26 cellular contexts compared by ENCODE assay signal in the genomic region with DNA sequence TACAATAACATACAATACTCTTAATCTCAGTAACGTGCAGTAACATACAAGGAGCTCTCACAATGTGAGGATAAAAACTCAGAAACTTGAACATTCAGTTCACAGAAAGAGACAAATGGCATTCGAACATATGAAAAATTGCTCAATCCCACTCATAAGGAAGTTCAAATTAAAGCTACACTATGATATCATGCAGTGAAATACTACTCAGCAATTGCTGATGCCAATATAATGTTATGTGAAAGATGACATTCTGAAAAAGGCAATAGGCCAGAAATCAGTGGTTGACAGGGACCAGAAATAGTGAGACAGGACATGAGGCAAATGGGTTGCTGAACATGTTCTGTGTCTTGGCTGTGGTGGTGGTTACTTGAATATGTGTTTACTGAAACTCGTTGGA. TPM values are rescaled to one million over a fixed set of nuclear protein-coding genes. Genes with fewer than 3 reads are reported as not detected.
A peak's percentile ranks its signal among the peaks of the same experiment; 100 is the strongest.
DNase-seq lines count a peak whose midpoint lies in the region; ATAC-seq, FAIRE-seq and TF ChIP-seq lines count a peak whose summit lies in the region.
"Had no signal": no experiment of that assay in that cellular context is flagged by ENCODE, and none has a peak within 500 bp of the region (broad histone marks: within the 10 kb centered on the region; RNA-seq: fewer than 3 reads in every experiment).

No MANE protein-coding gene starts in this region.

- no peaks in the 10 kb centered on the region for H4K20me1 ChIP-seq in IMR-90 (ENCODE audit: insufficient read depth, low read length)
- H4K20me1 ChIP-seq in endothelial cell of umbilical vein (replicated peaks; ENCODE audit: control insufficient read depth, extremely low read depth, insufficient read depth, low read length) = no peaks in the 10 kb centered on the region
- H4K20me1 ChIP-seq: BLaER1 treated with 17β-estradiol and CSF1 and Interleukin-3, amounts not matched to agents 10 nM and 100 nM had no signal

- no peak overlapping the region for H3K4me3 Mint-ChIP-seq in nephron progenitor cell
- H3K4me3 Mint-ChIP-seq: activated CD4-positive, alpha-beta memory T cell treated with anti-CD3 and anti-CD28 coated beads for 36 hours; dendritic cell treated with granulocyte-macrophage colony-stimulating factor and Interleukin-4, amounts not matched to agents 40 ng/mL and 50 ng/mL, for 4 days; stimulated activated naive CD8-positive, alpha-beta T cell treated with anti-CD3 and anti-CD28 coated beads, Interleukin-15, amount 100 ng/mL, for 72 hours had no signal

- no peak overlapping the region for H4K5ac ChIP-seq in IMR-90 (ENCODE audit: low read depth, low read length)

- H3K27me3 Mint-ChIP-seq in nephron progenitor cell (ENCODE audit: low read depth, poor library complexity) = no peaks in the 10 kb centered on the region
- H3K27me3 Mint-ChIP-seq: activated CD4-positive, alpha-beta memory T cell treated with anti-CD3 and anti-CD28 coated beads for 36 hours; dendritic cell treated with granulocyte-macrophage colony-stimulating factor and Interleukin-4, amounts not matched to agents 40 ng/mL and 50 ng/mL, for 4 days; stimulated activated naive CD8-positive, alpha-beta T cell treated with anti-CD3 and anti-CD28 coated beads, Interleukin-15, amount 100 ng/mL, for 72 hours had no signal

- in situ Hi-C loops in IMR-90 (cut with MboI; ENCODE audit: low sequenced_read_pairs) = no loop called here

- peaks cover 25% of the 10 kb centered on the region for H3K36me3 Mint-ChIP-seq in nephron progenitor cell (ENCODE audit: low read depth)

- H3K27me3 ChIP-seq in A673 (replicated peaks; ENCODE audit: insufficient read depth, low read depth, low read length, poor library complexity) (no peaks in the 10 kb centered on the region), IMR-90 (ENCODE audit: control insufficient read depth, insufficient read depth, low read length) (no peaks in the 10 kb centered on the region), endothelial cell of umbilical vein (ENCODE audit: control insufficient read depth in 2 of 2, insufficient read depth in 2 of 2, low read length in 2 of 2) (no peaks in the 10 kb centered on the region)
- H3K27me3 ChIP-seq: BLaER1 treated with 17β-estradiol and CSF1 and Interleukin-3, amounts not matched to agents 10 nM and 100 nM; brain microvascular endothelial cell; tibial nerve had no signal

- no peak overlapping the region for H2AK5ac ChIP-seq in IMR-90 (ENCODE audit: low read depth, low read length)

- dilution Hi-C loops in IMR-90 (cut with HindIII; ENCODE audit: low sequenced_read_pairs, unreplicated experiment) = no loop called here
- dilution Hi-C loops in endothelial cell of umbilical vein (cut with MboI; ENCODE audit: extremely low pct_ligation_motif_present, low sequenced_read_pairs) = no loop called here

- DNase-seq in A673 (ENCODE audit: low spot score) (peak; percentile 19), IMR-90 (no peak), endothelial cell of umbilical vein (ENCODE audit: low read depth, low spot score) (peak; percentile 3), lung microvascular endothelial cell (ENCODE audit: low read depth in 2 of 2) (peak; percentile 7 to 23), frontal cortex (ENCODE audit: low spot score in 2 of 2) (no peak), nephron progenitor cell (no peak), GDM1 (lab: John Stamatoyannopoulos, UW) (no peak)
- DNase-seq: ACHN; activated CD4-positive, alpha-beta memory T cell treated with anti-CD3 and anti-CD28 coated beads for 36 hours; activated CD4-positive, CD25-positive, alpha-beta regulatory T cell; activated effector memory CD4-positive, alpha-beta T cell treated with Interleukin-2 at 50 U/mL for 16 hours; mammary epithelial cell; NCI-H1417 treated with DMSO at 0.1 percent for 48 hours; small intestine; stimulated activated CD4-positive, alpha-beta T cell treated with anti-CD3 and anti-CD28 coated beads, Interleukin-4, amount 100 ng/mL, for 24 hours; stimulated activated naive CD8-positive, alpha-beta T cell treated with anti-CD3 and anti-CD28 coated beads, Interleukin-15, amount 100 ng/mL, for 72 hours; T1000 had no signal

- H3K27ac Mint-ChIP-seq in nephron progenitor cell = no peak overlapping the region
- H3K27ac Mint-ChIP-seq: activated CD4-positive, alpha-beta memory T cell treated with anti-CD3 and anti-CD28 coated beads for 36 hours; dendritic cell treated with granulocyte-macrophage colony-stimulating factor and Interleukin-4, amounts not matched to agents 40 ng/mL and 50 ng/mL, for 4 days; stimulated activated naive CD8-positive, alpha-beta T cell treated with anti-CD3 and anti-CD28 coated beads, Interleukin-15, amount 100 ng/mL, for 72 hours had no signal

- no peak overlapping the region for H2BK20ac ChIP-seq in IMR-90 (ENCODE audit: low read depth, low read length)

- peaks cover 20% of the 10 kb centered on the region for H3K9me3 Mint-ChIP-seq in nephron progenitor cell
- H3K9me3 Mint-ChIP-seq: activated CD4-positive, alpha-beta memory T cell treated with anti-CD3 and anti-CD28 coated beads for 36 hours; dendritic cell treated with granulocyte-macrophage colony-stimulating factor and Interleukin-4, amounts not matched to agents 40 ng/mL and 50 ng/mL, for 4 days; stimulated activated naive CD8-positive, alpha-beta T cell treated with anti-CD3 and anti-CD28 coated beads, Interleukin-15, amount 100 ng/mL, for 72 hours had no signal

- H4K8ac ChIP-seq in IMR-90 (ENCODE audit: low read depth in 2 of 2, low read length in 2 of 2) = no peak overlapping the region

- peaks cover 5% of the 10 kb centered on the region for H3K9me3 ChIP-seq in A673 (ENCODE audit: low read depth, low read length, poor library complexity, severe bottlenecking)
- H3K9me3 ChIP-seq in IMR-90 (ENCODE audit: control insufficient read depth, insufficient read depth, low read length) = no peaks in the 10 kb centered on the region
- H3K9me3 ChIP-seq in endothelial cell of umbilical vein (replicated peaks; ENCODE audit: control insufficient read depth, insufficient read depth, low read length) = no peaks in the 10 kb centered on the region

- BruUV-seq in A673 (replicated peaks; lab: Mats Ljungman, UMichigan) = no TSS peak
- no TSS peak for BruUV-seq in IMR-90 (replicated peaks; lab: Mats Ljungman, UMichigan)
- BruUV-seq in endothelial cell of umbilical vein (replicated peaks; lab: Mats Ljungman, UMichigan) = no TSS peak

- peaks cover 13% of the 10 kb centered on the region for H3K4me1 ChIP-seq in A673 (ENCODE audit: insufficient read depth, low read length, poor library complexity, severe bottlenecking)
- H3K4me1 ChIP-seq in IMR-90 (ENCODE audit: control insufficient read depth, insufficient read depth, low read length) = peaks cover 3% of the 10 kb centered on the region
- peaks cover 5% of the 10 kb centered on the region for H3K4me1 ChIP-seq in endothelial cell of umbilical vein (ENCODE audit: control insufficient read depth, extremely low read depth, insufficient read depth, low read length)

- intact Hi-C loops in A673 (cut with micrococcal nuclease; ENCODE audit: unreplicated experiment) = no loop called here
- intact Hi-C loops in IMR-90 (cut with micrococcal nuclease) = no loop called here
- intact Hi-C loops in endothelial cell of umbilical vein (cut with micrococcal nuclease) = no loop called here

- no peak overlapping the region for H3K23ac ChIP-seq in IMR-90 (ENCODE audit: low read depth, low read length)

- no peak overlapping the region for H3K4ac ChIP-seq in IMR-90 (ENCODE audit: low read depth, low read length)

- CTCF ChIA-PET in A673 (lab: Charles Lee) = interaction anchor here (0.6 kb wide), 1 partner anchor 1202 kb away, joined by 3 read pairs; no protein-coding TSS in a partner anchor
- CTCF ChIA-PET in IMR-90 (lab: Yijun Ruan, JAX) = no interaction called here
- CTCF ChIA-PET in endothelial cell of umbilical vein (lab: Charles Lee) = interaction anchor here (1.3 kb wide), 1 partner anchor 66 kb away, joined by 4 read pairs; no protein-coding TSS in a partner anchor

- H3K4me2 ChIP-seq in IMR-90 (ENCODE audit: low read depth, low read length) = no peak overlapping the region
- H3K4me2 ChIP-seq in endothelial cell of umbilical vein (ENCODE audit: insufficient read depth, low read length) = no peak overlapping the region

- ATAC-seq in IMR-90 (ENCODE audit: low read depth) = no peak
- no peak for ATAC-seq in HG03378 (IDR thresholded peaks at IDR 0.05; ENCODE audit: unreplicated experiment)
- ATAC-seq: stimulated activated naive CD8-positive, alpha-beta T cell treated with anti-CD3 and anti-CD28 coated beads, Interleukin-15, amount 100 ng/mL, for 72 hours had no signal

- no peak overlapping the region for H2BK120ac ChIP-seq in IMR-90 (ENCODE audit: low read depth, low read length)

- H2BK5ac ChIP-seq in IMR-90 (ENCODE audit: low read depth, low read length, poor library complexity, severe bottlenecking) = no peak overlapping the region

- H3K36me3 ChIP-seq in A673 (ENCODE audit: insufficient read depth, low read length, poor library complexity, severe bottlenecking) (no peaks in the 10 kb centered on the region), IMR-90 (ENCODE audit: control insufficient read depth, insufficient read depth, low read length) (no peaks in the 10 kb centered on the region), endothelial cell of umbilical vein (ENCODE audit: control insufficient read depth in 2 of 2, extremely low read depth in 1 of 2, insufficient read depth in 2 of 2, low read length in 2 of 2) (no peaks in the 10 kb centered on the region)
- H3K36me3 ChIP-seq: BLaER1 treated with 17β-estradiol and CSF1 and Interleukin-3, amounts not matched to agents 10 nM and 100 nM; brain microvascular endothelial cell; tibial nerve had no signal

- no peaks in the 10 kb centered on the region for H3K4me1 Mint-ChIP-seq in nephron progenitor cell
- H3K4me1 Mint-ChIP-seq: stimulated activated naive CD8-positive, alpha-beta T cell treated with anti-CD3 and anti-CD28 coated beads, Interleukin-15, amount 100 ng/mL, for 72 hours had no signal

- POLR2A ChIA-PET in A673 (lab: Charles Lee; ENCODE audit: low non-redundant PET) (no interaction called here), IMR-90 (lab: Charles Lee; ENCODE audit: unreplicated experiment) (no interaction called here), endothelial cell of umbilical vein (lab: Charles Lee) (no interaction called here)

- H3K9ac ChIP-seq in IMR-90 (ENCODE audit: low read depth, low read length) (no peak overlapping the region), endothelial cell of umbilical vein (replicated peaks; ENCODE audit: extremely low read depth, insufficient read depth, low read length) (no peak overlapping the region)
- H3K9ac ChIP-seq: BLaER1 treated with 17β-estradiol and CSF1 and Interleukin-3, amounts not matched to agents 10 nM and 100 nM had no signal

- no peak overlapping the region for H2AK9ac ChIP-seq in IMR-90 (replicated peaks; ENCODE audit: low read depth, low read length, poor library complexity)

- TF ChIP-seq CTCF in A673 (conservative IDR thresholded peaks at IDR 0.05; ENCODE audit: low read depth, low read length) (no peak), IMR-90 (conservative IDR thresholded peaks at IDR 0.05; ENCODE audit: low read depth, low read length) (no peak), endothelial cell of umbilical vein (IDR thresholded peaks at IDR 0.05; ENCODE audit: extremely low read depth in 1 of 2, insufficient read depth in 1 of 2, low read depth in 1 of 2, low read length in 2 of 2) (no peak), nephron progenitor cell (IDR thresholded peaks at IDR 0.05) (no peak)

- no peaks in the 10 kb centered on the region; a peak in 1 of 4 replicates for H3K79me1 ChIP-seq in IMR-90 (ENCODE audit: low read depth in 1 of 2, low read length in 2 of 2)

- no peak for TF ChIP-seq RAD21 in IMR-90 (IDR thresholded peaks at IDR 0.05; ENCODE audit: low read length)

- no peak overlapping the region for H3K14ac ChIP-seq in IMR-90 (replicated peaks; ENCODE audit: low read depth, low read length)

- H3K18ac ChIP-seq in IMR-90 (ENCODE audit: low read depth, low read length) = no peak overlapping the region

- no peaks in the 10 kb centered on the region for H3K79me2 ChIP-seq in endothelial cell of umbilical vein (ENCODE audit: control insufficient read depth, insufficient read depth, low read length)

- WGBS in IMR-90 (ENCODE audit: extremely low coverage in 2 of 2, insufficient read length in 1 of 2), 2 experiments = no CpG with 5 or more reads among the region's 3 CpGs

- H3K4me3 ChIP-seq in A673 (ENCODE audit: low read depth, low read length, poor library complexity, severe bottlenecking) (no peak overlapping the region), IMR-90 (ENCODE audit: insufficient read depth, low read depth, low read length) (no peak overlapping the region), endothelial cell of umbilical vein (replicated peaks in 1 of 3; ENCODE audit: insufficient read depth in 1 of 3, low read depth in 1 of 3, low read length in 3 of 3) (no peak overlapping the region)
- H3K4me3 ChIP-seq: BLaER1 treated with 17β-estradiol and CSF1 and Interleukin-3, amounts not matched to agents 10 nM and 100 nM; tibial nerve had no signal

- H3K27ac ChIP-seq in A673 (ENCODE audit: low read depth, low read length, poor library complexity, severe bottlenecking) (no peak overlapping the region), IMR-90 (ENCODE audit: insufficient read depth, low read length) (no peak overlapping the region), endothelial cell of umbilical vein (ENCODE audit: insufficient read depth, low read depth, low read length) (no peak overlapping the region)
- H3K27ac ChIP-seq: BLaER1 treated with 17β-estradiol and CSF1 and Interleukin-3, amounts not matched to agents 10 nM and 100 nM; brain microvascular endothelial cell; HL-60; RWPE1 had no signal

- no peak overlapping the region for H2AFZ ChIP-seq in IMR-90 (replicated peaks; ENCODE audit: low read length, poor library complexity)
- no peak overlapping the region for H2AFZ ChIP-seq in endothelial cell of umbilical vein (ENCODE audit: low read depth, low read length)

- no peak for FAIRE-seq in endothelial cell of umbilical vein (lab: Jason Lieb, UNC)
- FAIRE-seq in frontal cortex (lab: Jason Lieb, UNC) = no peak
- FAIRE-seq: H54, keratinocyte, small intestine had no signal

- H3K56ac ChIP-seq in IMR-90 (ENCODE audit: extremely low read depth, insufficient read depth, low read length) = no peak overlapping the region

- TF ChIP-seq POLR2A in IMR-90 (IDR thresholded peaks at IDR 0.05; ENCODE audit: low read depth, low read length) (no peak), endothelial cell of umbilical vein (IDR thresholded peaks at IDR 0.05; ENCODE audit: low read depth, low read length) (no peak)

- no peak overlapping the region for H4K91ac ChIP-seq in IMR-90 (ENCODE audit: insufficient read depth, low read depth, low read length)

- H2BK15ac ChIP-seq in IMR-90 (ENCODE audit: low read depth, low read length) = no peak overlapping the region

- H3K9me1 ChIP-seq in IMR-90 (ENCODE audit: insufficient read depth, low read length) (no peaks in the 10 kb centered on the region), endothelial cell of umbilical vein (replicated peaks; ENCODE audit: control insufficient read depth, extremely low read depth, insufficient read depth, low read length) (no peaks in the 10 kb centered on the region)

RNA-seq across cellular contexts. Expression of a gene that starts 33.7 kb away (rescaled TPM):
- total RNA-seq in A673 (2021) = 130 and 135 TPM in 2 replicates
- total RNA-seq in IMR-90 (2012; rRNA removed) = 19.7 and 29.2 TPM in 2 replicates
- 43.3 and 54.5 TPM in 2 replicates for polyA plus RNA-seq in IMR-90 (2012; rRNA removed)
- 12.1 and 20.1 TPM in 2 replicates for polyA plus RNA-seq in IMR-90 (2012; cell fraction: cytosol; rRNA removed)
- 9.3 and 56.7 TPM in 2 replicates for polyA plus RNA-seq in IMR-90 (2012; cell fraction: nucleus; rRNA removed; ENCODE audit: low replicate concordance)
- total RNA-seq in endothelial cell of umbilical vein = 108 and 109 TPM in 2 replicates
- polyA plus RNA-seq in endothelial cell of umbilical vein = 26.3 and 29.7 TPM in 2 replicates
- polyA plus RNA-seq in endothelial cell of umbilical vein (2011; cell fraction: cytosol; rRNA removed) = 35.6 and 36.6 TPM in 2 replicates
- polyA plus RNA-seq in endothelial cell of umbilical vein (2011; cell fraction: nucleus; rRNA removed) = 57.1 and 71.9 TPM in 2 replicates
- 65.7 and 80.5 TPM in 2 replicates for polyA plus RNA-seq in endothelial cell of umbilical vein (2012)
- 51.8 and 62.6 TPM in 2 replicates for polyA minus RNA-seq in endothelial cell of umbilical vein
- 23.5 TPM for polyA minus RNA-seq in endothelial cell of umbilical vein (2011; cell fraction: cytosol; rRNA and poly(A)+ RNA removed)
- 78.0 and 133 TPM in 2 replicates for polyA minus RNA-seq in endothelial cell of umbilical vein (2011; cell fraction: nucleus; rRNA and poly(A)+ RNA removed)
- 17.7 and 23.4 TPM in 2 replicates for total RNA-seq in lung microvascular endothelial cell
- 39.1 TPM for total RNA-seq in frontal cortex

Comparison
In these comparisons a context has a peak if more than half of its experiments do, and no peak if none do; other contexts are left out.
1. DNase-seq: peak in A673 (single experiment), endothelial cell of umbilical vein (single experiment) and lung microvascular endothelial cell (2 of 2); none in IMR-90 (single experiment), frontal cortex (0 of 2), nephron progenitor cell (single experiment) and GDM1 (single experiment).